3 cellular contexts compared by ENCODE assay signal in genomic region chr7:143158617-143159016, GRCh38. TPM values are rescaled to one million over a fixed set of nuclear protein-coding genes. Genes with fewer than 3 reads are reported as not detected.
"Had no signal": no experiment of that assay in that cellular context is flagged by ENCODE, and none has a peak within 500 bp of the region (broad histone marks: within the 10 kb centered on the region; RNA-seq: fewer than 3 reads in every experiment).

No MANE protein-coding gene starts in this region.

RNA-seq across cellular contexts. Expression of gene TAS2R39, which starts 24.6 kb away (rescaled TPM):
- polyA plus RNA-seq: stomach, thymus, urinary bladder had no signal

RNA-seq across cellular contexts. Expression of gene PIP, which starts 26.7 kb away (rescaled TPM):
- polyA plus RNA-seq: urinary bladder had no signal
